Comparison of ENCODE assay signal across 24 cellular contexts in genomic region chr18:48572402-48573126, GRCh38. TPM values are rescaled to one million over a fixed set of nuclear protein-coding genes. Genes with fewer than 3 reads are reported as not detected.
A peak's percentile ranks its signal among the peaks of the same experiment; 100 is the strongest.
DNase-seq lines count a peak whose midpoint lies in the region; ATAC-seq and TF ChIP-seq lines count a peak whose summit lies in the region.
"Had no signal": no experiment of that assay in that cellular context is flagged by ENCODE, and none has a peak within 500 bp of the region (broad histone marks: within the 10 kb centered on the region; RNA-seq: fewer than 3 reads in every experiment).

No MANE protein-coding gene starts in this region.

- H3K4me1 ChIP-seq in neuronal stem cell (ENCODE audit: control insufficient read depth in 2 of 2, insufficient read depth in 1 of 2, low read depth in 1 of 2, low read length in 2 of 2): peaks cover 5 to 16% of the 10 kb centered on the region in 2 donors
- H3K4me1 ChIP-seq: A549 had no signal

- TF ChIP-seq CTCF in AG04450 (IDR thresholded peaks at IDR 0.05; ENCODE audit: low read depth, low read length) (no peak), VCaP (conservative IDR thresholded peaks at IDR 0.05) (no peak), fibroblast of mammary gland (conservative IDR thresholded peaks at IDR 0.05; ENCODE audit: control insufficient read depth, insufficient read depth, low read depth, low read length) (no peak)

- H3K4me3 ChIP-seq in AG04450 (ENCODE audit: low read depth, low read length): no peak overlapping the region
- H3K4me3 ChIP-seq in fibroblast of mammary gland (ENCODE audit: control insufficient read depth, low read depth, low read length): no peak overlapping the region
- H3K4me3 ChIP-seq in neuronal stem cell (ENCODE audit: low read length in 2 of 2): no peak overlapping the region
- no peak overlapping the region for H3K4me3 ChIP-seq in H7 (ENCODE audit: insufficient read depth, low read depth, low read length)
- H3K4me3 ChIP-seq: A549, esophagus squamous epithelium, GM12878, left ventricle myocardium inferior, stomach had no signal

- peak overlapping the region; percentile 55 for H3K9ac ChIP-seq in neuronal stem cell (ENCODE audit: low read depth, low read length, poor library complexity)

- H2BK120ac ChIP-seq in neuronal stem cell (ENCODE audit: low read depth, low read length): no peak overlapping the region

- no peaks in the 10 kb centered on the region; the same call in 1 of the 2 replicates for H3K9me3 ChIP-seq in AG04450 (ENCODE audit: control insufficient read depth, insufficient read depth, low read length)
- H3K9me3 ChIP-seq in neuronal stem cell (replicated peaks in 1 of 2; ENCODE audit: control insufficient read depth in 2 of 2, insufficient read depth in 1 of 2, low read depth in 1 of 2, low read length in 2 of 2): peaks cover 5 to 10% of the 10 kb centered on the region in 2 donors
- H3K9me3 ChIP-seq: A549, esophagus squamous epithelium, left ventricle myocardium inferior, stomach had no signal

- no peak for DNase-seq in AG04450 (ENCODE audit: low read depth, low spot score)
- peak; percentile 81 for DNase-seq in fibroblast of mammary gland (ENCODE audit: low read depth)
- no peak for DNase-seq in neuronal stem cell (ENCODE audit: low spot score)
- no peak for DNase-seq in OCI-M1 (lab: John Stamatoyannopoulos, UW)
- DNase-seq in H7: no peak
- DNase-seq: activated CD8-positive, alpha-beta T cell treated with anti-CD3 and anti-CD28 coated beads for 36 hours; activated naive CD4-positive, alpha-beta T cell; amniotic stem cell; central memory CD4-positive, alpha-beta T cell; effector memory CD4-positive, alpha-beta T cell; esophagus squamous epithelium; GOT3; left ventricle myocardium inferior; NCI-H1105 treated with DMSO at 0.1 percent for 48 hours; NCI-H2081 treated with DMSO at 0.1 percent for 48 hours; NCI-H510A; stomach; T-helper 9 cell had no signal

- no peak overlapping the region for H3K4ac ChIP-seq in neuronal stem cell (ENCODE audit: low read length)

- H4K91ac ChIP-seq in neuronal stem cell (ENCODE audit: low read depth, low read length, poor library complexity): no peak overlapping the region

- no CpG with 5 or more reads among the region's 10 CpGs for WGBS in neuronal stem cell (ENCODE audit: extremely low coverage in 2 of 2, insufficient read length in 2 of 2, insufficient replicate concordance in 1 of 2), 2 donors

- no peak overlapping the region for H4K8ac ChIP-seq in neuronal stem cell (ENCODE audit: low read depth, low read length)

- H3K27ac ChIP-seq in AG04450 (ENCODE audit: low read depth, low read length) (peak overlapping the region; percentile 11), VCaP (0 out of 2 replicates have a peak overlapping the region, but pooled peaks have one; percentile 22), neuronal stem cell (replicated peaks; ENCODE audit: low read length) (no peak overlapping the region)
- H3K27ac ChIP-seq: A549, left ventricle myocardium inferior, stomach had no signal

- POLR2A ChIA-PET in AG04450 (lab: Yijun Ruan, JAX): no interaction called here

- H3K4me2 ChIP-seq in neuronal stem cell (ENCODE audit: insufficient read depth, low read length, poor library complexity, severe bottlenecking): no peak overlapping the region
- H3K4me2 ChIP-seq: A549 had no signal

- H2BK5ac ChIP-seq in neuronal stem cell (ENCODE audit: low read length): no peak overlapping the region

- ATAC-seq in HG02973 (IDR thresholded peaks at IDR 0.05; ENCODE audit: unreplicated experiment) (no peak), GM21529 (IDR thresholded peaks at IDR 0.05; ENCODE audit: unreplicated experiment) (no peak)
- ATAC-seq: A549; activated CD4-positive, CD25-positive, alpha-beta regulatory T cell treated with anti-CD3 and anti-CD28 coated beads, Interleukin-2, amount 50 U/mL, for 24 hours; activated CD8-positive, alpha-beta T cell treated with anti-CD3 and anti-CD28 coated beads for 36 hours; GM12878 had no signal

- CTCF ChIA-PET in AG04450 (lab: Charles Lee): no interaction called here

- no peak overlapping the region for H2BK12ac ChIP-seq in neuronal stem cell (ENCODE audit: low read length)

- no peak overlapping the region for H2BK15ac ChIP-seq in neuronal stem cell (ENCODE audit: low read length)

- H2AFZ ChIP-seq in neuronal stem cell (ENCODE audit: low read length): no peak overlapping the region

- H3K36me3 ChIP-seq in neuronal stem cell (replicated peaks in 1 of 2; ENCODE audit: control insufficient read depth in 2 of 2, insufficient read depth in 2 of 2, low read length in 2 of 2) (peaks cover 0 to 2% of the 10 kb centered on the region in 2 donors), H7 (replicated peaks; ENCODE audit: control insufficient read depth, insufficient read depth, low read length) (no peaks in the 10 kb centered on the region)

- peak overlapping the region; percentile 72 for H3K18ac ChIP-seq in neuronal stem cell (ENCODE audit: low read length)

- H3K23ac ChIP-seq in neuronal stem cell (ENCODE audit: low read depth, low read length, poor library complexity): no peak overlapping the region

- peaks cover 4% of the 10 kb centered on the region for H3K79me1 ChIP-seq in neuronal stem cell (ENCODE audit: low read depth, low read length)

- peak overlapping the region; percentile 25 for H3K14ac ChIP-seq in neuronal stem cell (ENCODE audit: low read length)

- no peaks in the 10 kb centered on the region for H3K27me3 ChIP-seq in AG04450 (ENCODE audit: control insufficient read depth, insufficient read depth, low read length)
- H3K27me3 ChIP-seq in neuronal stem cell (ENCODE audit: control insufficient read depth in 3 of 3, insufficient read depth in 3 of 3, low read depth in 1 of 3, low read length in 3 of 3): no peaks in the 10 kb centered on the region
- H3K27me3 ChIP-seq in H7 (ENCODE audit: control insufficient read depth, insufficient read depth, low read length): no peaks in the 10 kb centered on the region
- H3K27me3 ChIP-seq: esophagus squamous epithelium, stomach had no signal

- H2AK5ac ChIP-seq in neuronal stem cell (ENCODE audit: low read depth, low read length): no peak overlapping the region

RNA-seq across cellular contexts. Expression of gene CTIF, which starts 33.7 kb away (rescaled TPM):
- 40.2 and 44.7 TPM in 2 replicates for polyA plus RNA-seq in AG04450 (2011; rRNA removed)
- polyA minus RNA-seq in AG04450 (2011; rRNA and poly(A)+ RNA removed): 69.9 and 97.6 TPM in 2 replicates
- 20.8 TPM for polyA plus RNA-seq in neuronal stem cell (2013, experiment 1 of 2)
- polyA plus RNA-seq in neuronal stem cell (2013, experiment 2 of 2): 20.2 TPM
- 9.8 and 25.7 TPM in 2 replicates for total RNA-seq in H7 (2014; rRNA removed; shearing (Covaris generic))
